Comparison of ENCODE assay signal across 19 cellular contexts in genomic region chr12:89080797-89081470, GRCh38.
DNase-seq lines count a peak whose midpoint lies in the region; ATAC-seq, FAIRE-seq and TF ChIP-seq lines count a peak whose summit lies in the region.
"Had no signal": no experiment of that assay in that cellular context is flagged by ENCODE, and none has a peak within 500 bp of the region (broad histone marks: within the 10 kb centered on the region; RNA-seq: fewer than 3 reads in every experiment).

No MANE protein-coding gene starts in this region.

- H3K4me1 ChIP-seq in mammary epithelial cell (ENCODE audit: insufficient read depth, low read length), result peaks cover 12% of the 10 kb centered on the region
- peaks cover 10% of the 10 kb centered on the region for H3K4me1 ChIP-seq in mesendoderm (ENCODE audit: control insufficient read depth, low read depth, low read length)
- H3K4me1 ChIP-seq: ascending aorta had no signal

- no peaks in the 10 kb centered on the region for H4K20me1 ChIP-seq in mammary epithelial cell (ENCODE audit: insufficient read depth, low read length)

- H2BK15ac ChIP-seq in mesendoderm (replicated peaks; ENCODE audit: low read depth), result no peak overlapping the region

- no peaks in the 10 kb centered on the region for H3K36me3 ChIP-seq in mammary epithelial cell (ENCODE audit: insufficient read depth, low read length)
- H3K36me3 ChIP-seq in mesendoderm (ENCODE audit: control insufficient read depth, insufficient read depth, low read length), result no peaks in the 10 kb centered on the region
- H3K36me3 ChIP-seq: ascending aorta, neutrophil, WERI-Rb-1 had no signal

- H3K18ac ChIP-seq in mesendoderm (ENCODE audit: low read length), result no peak overlapping the region

- 50% methylated on average over 3 of the region's 3 CpGs for WGBS in mammary epithelial cell (ENCODE audit: low coverage, missing lambda C conversion rate)
- no CpG with 5 or more reads among the region's 3 CpGs for WGBS in mesendoderm (ENCODE audit: extremely low coverage, insufficient coverage, low lambda C conversion rate)

- no peak overlapping the region for H2BK120ac ChIP-seq in mesendoderm (ENCODE audit: low read depth, low read length)

- no peak for ATAC-seq in GM18498 (IDR thresholded peaks at IDR 0.05; ENCODE audit: unreplicated experiment)
- ATAC-seq: stimulated activated effector memory CD8-positive, alpha-beta T cell treated with anti-CD3 and anti-CD28 coated beads, Interleukin-12 subunit alpha, Interleukin-12 subunit beta, amount 100 ng/mL, for 72 hours had no signal

- H3K27ac ChIP-seq in mammary epithelial cell (ENCODE audit: insufficient read depth, low read depth, low read length), result no peak overlapping the region
- no peak overlapping the region for H3K27ac ChIP-seq in mesendoderm (ENCODE audit: low read depth, low read length)
- H3K27ac ChIP-seq: ascending aorta, neutrophil, WERI-Rb-1 had no signal

- H3K56ac ChIP-seq in mesendoderm (ENCODE audit: low read length), result no peak overlapping the region

- CTCF ChIA-PET in mammary epithelial cell (lab: Charles Lee; ENCODE audit: low non-redundant PET), result no interaction called here

- TF ChIP-seq CTCF in mammary epithelial cell (conservative IDR thresholded peaks at IDR 0.05 in 1 of 2, IDR thresholded peaks at IDR 0.05 in 1 of 2; ENCODE audit: extremely low read depth in 1 of 2, insufficient read depth in 1 of 2, low read depth in 1 of 2, low read length in 2 of 2) (no peak), D721Med (IDR thresholded peaks at IDR 0.05; ENCODE audit: insufficient read depth, missing control alignments) (no peak)

- H2AFZ ChIP-seq in mammary epithelial cell (ENCODE audit: low read depth, low read length), result no peak overlapping the region

- H2AK5ac ChIP-seq in mesendoderm (ENCODE audit: low read length), result no peak overlapping the region

- H3K9ac ChIP-seq in mammary epithelial cell (ENCODE audit: insufficient read depth, low read length) (no peak overlapping the region), mesendoderm (ENCODE audit: low read length) (no peak overlapping the region)

- DNase-seq in COLO829 (ENCODE audit: low spot score) (peak; percentile 38), HT1080 (ENCODE audit: low read depth) (peak; percentile 57), mammary epithelial cell (peak; percentile 40), mesendoderm (peak; percentile 65), D721Med (ENCODE audit: insufficient read length, low spot score) (no peak), NCI-H748 treated with DMSO at 0.1 percent for 48 hours (lab: John Stamatoyannopoulos, UW) (no peak)
- DNase-seq in stimulated activated CD4-positive, alpha-beta T cell treated with anti-CD3 and anti-CD28 coated beads, Interleukin-4, amount 100 ng/mL, for 1 hour, result no peak
- DNase-seq: activated CD8-positive, alpha-beta memory T cell treated with anti-CD3 and anti-CD28 coated beads for 24 hours; activated effector memory CD4-positive, alpha-beta T cell treated with Interleukin-2 at 50 U/mL for 16 hours; H7; NCI-H1105; NCI-H510A treated with DMSO at 0.1 percent for 48 hours; trophoblast cell; WERI-Rb-1 had no signal

- H3K79me1 ChIP-seq in mesendoderm (ENCODE audit: low read length), result no peaks in the 10 kb centered on the region

- H3K79me2 ChIP-seq in mammary epithelial cell (ENCODE audit: insufficient read depth, low read length), result no peaks in the 10 kb centered on the region
- H3K79me2 ChIP-seq in mesendoderm (ENCODE audit: control insufficient read depth, insufficient read depth, low read length), result no peaks in the 10 kb centered on the region

- H3K4ac ChIP-seq in mesendoderm (ENCODE audit: low read depth, low read length), result no peak overlapping the region

- dilution Hi-C loops in mammary epithelial cell (cut with HindIII; ENCODE audit: low sequenced_read_pairs), result no loop called here

- no peaks in the 10 kb centered on the region for H3K9me3 ChIP-seq in mammary epithelial cell (replicated peaks; ENCODE audit: insufficient read depth, low read length)
- H3K9me3 ChIP-seq: ascending aorta, neutrophil had no signal

- in situ Hi-C loops in mammary epithelial cell (cut with MboI; ENCODE audit: low sequenced_read_pairs in 2 of 2), result no loop called here

- H3K4me2 ChIP-seq in mammary epithelial cell (ENCODE audit: insufficient read depth, low read depth, low read length), result no peak overlapping the region
- no peak overlapping the region for H3K4me2 ChIP-seq in mesendoderm (ENCODE audit: low read length)

- no peaks in the 10 kb centered on the region for H3K27me3 ChIP-seq in mammary epithelial cell (ENCODE audit: insufficient read depth, low read length)
- no peaks in the 10 kb centered on the region for H3K27me3 ChIP-seq in mesendoderm (ENCODE audit: insufficient read depth, low read length, poor library complexity)
- H3K27me3 ChIP-seq: ascending aorta, neutrophil had no signal

- no peak overlapping the region for H3K23ac ChIP-seq in mesendoderm (ENCODE audit: low read length)

- H3K4me3 ChIP-seq in mammary epithelial cell (replicated peaks in 1 of 3; ENCODE audit: insufficient read depth in 1 of 3, low read depth in 2 of 3, low read length in 3 of 3) (no peak overlapping the region), mesendoderm (ENCODE audit: low read length) (no peak overlapping the region)
- H3K4me3 ChIP-seq: ascending aorta, lung had no signal

- H2BK5ac ChIP-seq in mesendoderm (ENCODE audit: low read length), result peak overlapping the region; percentile 41

- FAIRE-seq in D721Med (lab: Jason Lieb, UNC), result no peak

- H4K5ac ChIP-seq in mesendoderm (ENCODE audit: low read length), result no peak overlapping the region

- intact Hi-C loops in mammary epithelial cell (cut with micrococcal nuclease), result no loop called here

- no peak overlapping the region for H4K8ac ChIP-seq in mesendoderm (ENCODE audit: low read depth, low read length)

- BruUV-seq in mammary epithelial cell (replicated peaks; lab: Mats Ljungman, UMichigan), result no TSS peak

Comparison
In these comparisons a context has a peak if more than half of its experiments do, and no peak if none do; other contexts are left out.
1. DNase-seq: peak in COLO829 (single experiment), HT1080 (single experiment), mammary epithelial cell (single experiment) and mesendoderm (single experiment); none in D721Med (single experiment), stimulated activated CD4-positive, alpha-beta T cell treated with anti-CD3 and anti-CD28 coated beads, Interleukin-4, amount 100 ng/mL, for 1 hour (single experiment) and NCI-H748 treated with DMSO at 0.1 percent for 48 hours (single experiment).